In genomic region chr13:19635926-19636325, GRCh38 we compare ENCODE assay signal across 1 cellular context.
TF ChIP-seq lines count a peak whose summit lies in the region.

No MANE protein-coding gene starts in this region.

TF ChIP-seq in K562, 482 proteins besides CTCF, POLR2A, EP300 and RAD21:
- TF ChIP-seq MNT (conservative IDR thresholded peaks at IDR 0.05), result 0 out of 4 replicates have a peak, but pooled peaks of 1 of the 2 experiments have one; percentile 11
